In the genomic region with DNA sequence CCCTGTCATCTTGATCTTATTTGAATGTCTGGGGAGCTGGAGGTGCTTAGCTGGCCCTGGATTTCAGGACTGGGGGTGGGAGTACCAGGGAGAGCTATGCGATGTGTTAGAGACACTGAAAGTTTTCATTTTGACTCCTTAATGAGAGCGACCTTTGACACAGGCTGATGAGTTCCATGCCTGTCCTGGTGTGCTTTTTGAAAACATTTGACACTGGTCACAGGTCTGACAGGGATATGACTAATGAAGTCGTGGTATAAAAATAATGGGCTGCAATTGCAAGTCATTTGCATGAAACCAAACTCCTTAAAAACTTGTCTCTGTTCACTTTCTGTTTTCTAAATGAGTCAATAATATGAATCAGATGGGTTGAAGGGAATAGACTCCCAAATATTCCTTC, we compare ENCODE assay signal across 14 cellular contexts.
DNase-seq lines count a peak whose midpoint lies in the region; ATAC-seq and TF ChIP-seq lines count a peak whose summit lies in the region.
"Had no signal": no experiment of that assay in that cellular context is flagged by ENCODE, and none has a peak within 500 bp of the region (broad histone marks: within the 10 kb centered on the region; RNA-seq: fewer than 3 reads in every experiment).

No MANE protein-coding gene starts in this region.

- in situ Hi-C loops in G401 (cut with HindIII; ENCODE audit: low sequenced_read_pairs) = no loop called here

- no peak overlapping the region for H3K4me3 ChIP-seq in fibroblast of the aortic adventitia (ENCODE audit: low read depth, low read length)
- H3K4me3 ChIP-seq: heart left ventricle had no signal

- H3K27me3 Mint-ChIP-seq in glutamatergic neuron (ENCODE audit: unreplicated experiment) = no peaks in the 10 kb centered on the region

- H3K4me1 Mint-ChIP-seq in glutamatergic neuron (ENCODE audit: low read depth, unreplicated experiment) = peaks cover under 1% of the 10 kb centered on the region

- DNase-seq in A172 (ENCODE audit: low spot score) (peak; percentile 4), M059J (ENCODE audit: low read depth) (peak; percentile 71), fibroblast of the aortic adventitia (ENCODE audit: low read depth) (peak; percentile 31), glutamatergic neuron (no peak), G401 (ENCODE audit: low spot score) (no peak), DMS114 treated with DMSO at 0.1 percent for 48 hours (lab: John Stamatoyannopoulos, UW; ENCODE audit: unreplicated experiment) (no peak)
- no peak for DNase-seq in stimulated activated CD8-positive, alpha-beta memory T cell treated with anti-CD3 and anti-CD28 coated beads, Interleukin-4, amount 100 ng/mL, for 48 hours
- DNase-seq: activated CD8-positive, alpha-beta memory T cell treated with anti-CD3 and anti-CD28 coated beads, Interleukin-2, amount 50 U/mL, for 48 hours; amygdala; heart left ventricle; NCI-H524; small intestine had no signal

- no peaks in the 10 kb centered on the region for H3K36me3 Mint-ChIP-seq in glutamatergic neuron (ENCODE audit: unreplicated experiment)

- ATAC-seq in GM21529 (IDR thresholded peaks at IDR 0.05; ENCODE audit: unreplicated experiment) = peak; percentile 55
- ATAC-seq: heart left ventricle, left lobe of liver had no signal

- TF ChIP-seq CTCF in fibroblast of the aortic adventitia (IDR thresholded peaks at IDR 0.05; ENCODE audit: insufficient read depth, low read length) (no peak), glutamatergic neuron (IDR thresholded peaks at IDR 0.05; ENCODE audit: partially characterized antibody, unreplicated experiment) (no peak)

- no peak overlapping the region for H3K27ac Mint-ChIP-seq in glutamatergic neuron (ENCODE audit: unreplicated experiment)

- no peaks in the 10 kb centered on the region for H3K9me3 Mint-ChIP-seq in glutamatergic neuron (ENCODE audit: unreplicated experiment)

- H3K4me3 Mint-ChIP-seq in glutamatergic neuron (ENCODE audit: unreplicated experiment) = no peak overlapping the region

Comparison
In these comparisons a context has a peak if more than half of its experiments do, and no peak if none do; other contexts are left out.
1. DNase-seq: peak in A172 (single experiment), M059J (single experiment) and fibroblast of the aortic adventitia (single experiment); none in glutamatergic neuron (single experiment), stimulated activated CD8-positive, alpha-beta memory T cell treated with anti-CD3 and anti-CD28 coated beads, Interleukin-4, amount 100 ng/mL, for 48 hours (single experiment), G401 (single experiment) and DMS114 treated with DMSO at 0.1 percent for 48 hours (single experiment).